ENCODE assay signal across 25 cellular contexts in genomic region chr17:77033892-77034404, GRCh38.
DNase-seq lines count a peak whose midpoint lies in the region; ATAC-seq and TF ChIP-seq lines count a peak whose summit lies in the region.
"Had no signal": no experiment of that assay in that cellular context is flagged by ENCODE, and none has a peak within 500 bp of the region (broad histone marks: within the 10 kb centered on the region; RNA-seq: fewer than 3 reads in every experiment).

No MANE protein-coding gene starts in this region.

- H4K8ac ChIP-seq in neuronal stem cell (ENCODE audit: low read depth, low read length) = no peak overlapping the region

- no peak overlapping the region for H3K4ac ChIP-seq in neuronal stem cell (ENCODE audit: low read length)

- H3K79me1 ChIP-seq in neuronal stem cell (ENCODE audit: low read depth, low read length) = no peaks in the 10 kb centered on the region

- H3K4me3 Mint-ChIP-seq in T-helper 2 cell treated with Interferon-gamma antibody and Interleukin-4, amounts not matched to agents 5 μg/mL and 100 μg/mL, for 36 hours = no peak overlapping the region
- H3K4me3 Mint-ChIP-seq: B cell, IgD-negative memory B cell had no signal

- H2BK120ac ChIP-seq in neuronal stem cell (ENCODE audit: low read depth, low read length) = no peak overlapping the region

- H3K4me1 ChIP-seq in HEK293 (ENCODE audit: control insufficient read depth, insufficient read depth, low read length) = no peaks in the 10 kb centered on the region
- H3K4me1 ChIP-seq in neuronal stem cell (ENCODE audit: control insufficient read depth in 2 of 2, insufficient read depth in 1 of 2, low read depth in 1 of 2, low read length in 2 of 2) = peaks cover 2 to 6% of the 10 kb centered on the region in 2 donors
- H3K4me1 ChIP-seq: HAP-1 had no signal

- H3K27ac ChIP-seq in HEK293 (ENCODE audit: extremely low read depth, low read depth, low read length) = no peak overlapping the region
- peak overlapping the region; percentile 81 for H3K27ac ChIP-seq in angular gyrus (ENCODE audit: low read depth, low read length)
- no peak overlapping the region for H3K27ac ChIP-seq in neuronal stem cell (replicated peaks; ENCODE audit: low read length)
- H3K27ac ChIP-seq: 22Rv1, HL-60, KMS-11, SK-N-MC had no signal

- H2BK5ac ChIP-seq in neuronal stem cell (ENCODE audit: low read length) = no peak overlapping the region

- no peak for ATAC-seq in GM19397 (IDR thresholded peaks at IDR 0.05; ENCODE audit: unreplicated experiment)

- no peaks in the 10 kb centered on the region for H3K36me3 Mint-ChIP-seq in T-helper 2 cell treated with Interferon-gamma antibody and Interleukin-4, amounts not matched to agents 5 μg/mL and 100 μg/mL, for 36 hours (ENCODE audit: low read depth)
- H3K36me3 Mint-ChIP-seq: IgD-negative memory B cell had no signal

- no peak overlapping the region for H2BK15ac ChIP-seq in neuronal stem cell (ENCODE audit: low read length)

- H3K36me3 ChIP-seq in HEK293 (ENCODE audit: control insufficient read depth in 2 of 2, insufficient read depth in 1 of 2, low read length in 2 of 2) = no peaks in the 10 kb centered on the region
- no peaks in the 10 kb centered on the region for H3K36me3 ChIP-seq in neuronal stem cell (replicated peaks in 1 of 2; ENCODE audit: control insufficient read depth in 2 of 2, insufficient read depth in 2 of 2, low read length in 2 of 2)
- H3K36me3 ChIP-seq: HAP-1 had no signal

- peaks cover 23% of the 10 kb centered on the region for H3K27me3 Mint-ChIP-seq in T-helper 2 cell treated with Interferon-gamma antibody and Interleukin-4, amounts not matched to agents 5 μg/mL and 100 μg/mL, for 36 hours (ENCODE audit: low read depth)

- no peak overlapping the region for H3K23ac ChIP-seq in neuronal stem cell (ENCODE audit: low read depth, low read length, poor library complexity)

- no peak overlapping the region for H2BK12ac ChIP-seq in neuronal stem cell (ENCODE audit: low read length)

- TF ChIP-seq CTCF in HEK293 (tag by site-specific recombination; IDR thresholded peaks at IDR 0.05) = no peak
- no peak for TF ChIP-seq CTCF in lower leg skin (IDR thresholded peaks at IDR 0.05)

- no peak overlapping the region for H3K9ac ChIP-seq in neuronal stem cell (ENCODE audit: low read depth, low read length, poor library complexity)
- H3K9ac ChIP-seq: KMS-11 had no signal

- intact Hi-C loops in lower leg skin (cut with DNase I; ENCODE audit: low total_unique reads) = no loop called here

- no peak overlapping the region for H3K27ac Mint-ChIP-seq in T-helper 2 cell treated with Interferon-gamma antibody and Interleukin-4, amounts not matched to agents 5 μg/mL and 100 μg/mL, for 36 hours
- H3K27ac Mint-ChIP-seq: B cell, IgD-negative memory B cell had no signal

- DNase-seq in NCI-H2171 treated with DMSO at 0.1 percent for 48 hours (lab: John Stamatoyannopoulos, UW) (peak; percentile 21), NCI-H2171 (lab: John Stamatoyannopoulos, UW) (no peak), neuronal stem cell (ENCODE audit: low spot score) (no peak), lower leg skin (ENCODE audit: low spot score in 2 of 2) (no peak)
- DNase-seq in T-helper 2 cell treated with Interferon-gamma antibody and Interleukin-4, amounts not matched to agents 5 μg/mL and 100 μg/mL, for 36 hours (ENCODE audit: low spot score) = no peak
- DNase-seq: Calu3, DMS153, DND-41, GOT3, MM.1S, NCI-H1417 treated with DMSO at 0.1 percent for 48 hours, NCI-H1694 treated with DMSO at 0.1 percent for 48 hours, NCI-H2081, NCI-H526 treated with DMSO at 0.1 percent for 48 hours, SIG-M5 had no signal

- no peak overlapping the region for H3K14ac ChIP-seq in neuronal stem cell (ENCODE audit: low read length)

- no peak overlapping the region for H4K91ac ChIP-seq in neuronal stem cell (ENCODE audit: low read depth, low read length, poor library complexity)

- H3K18ac ChIP-seq in neuronal stem cell (ENCODE audit: low read length) = peak overlapping the region; percentile 13

- no peak for TF ChIP-seq POLR2A in lower leg skin (IDR thresholded peaks at IDR 0.05)

- CTCF ChIA-PET in HEK293 (lab: Yijun Ruan, JAX) = interaction anchor here (0.6 to 4.4 kb wide), 7 partner anchors 21 to 225 kb away, joined by 3 to 24 read pairs (median 3); partner anchors contain the start of gene MGAT5B

- H3K9me3 ChIP-seq in HEK293 (ENCODE audit: control insufficient read depth, insufficient read depth, low read depth, low read length) = no peaks in the 10 kb centered on the region
- peaks cover 0 to 5% of the 10 kb centered on the region in 2 donors for H3K9me3 ChIP-seq in neuronal stem cell (replicated peaks in 1 of 2; ENCODE audit: control insufficient read depth in 2 of 2, insufficient read depth in 1 of 2, low read depth in 1 of 2, low read length in 2 of 2)

- H2AK5ac ChIP-seq in neuronal stem cell (ENCODE audit: low read depth, low read length) = peak overlapping the region; percentile 40

- H3K4me3 ChIP-seq in HEK293 (ENCODE audit: low read depth, low read length) (no peak overlapping the region), neuronal stem cell (ENCODE audit: low read length in 2 of 2) (no peak overlapping the region), lower leg skin (ENCODE audit: low read depth, poor library complexity, severe bottlenecking) (no peak overlapping the region)
- H3K4me3 ChIP-seq: HAP-1, SK-N-MC had no signal

- no peak overlapping the region for H3K4me2 ChIP-seq in neuronal stem cell (ENCODE audit: insufficient read depth, low read length, poor library complexity, severe bottlenecking)
- H3K4me2 ChIP-seq: KMS-11 had no signal

- no CpG with 5 or more reads among the region's 13 CpGs for WGBS in neuronal stem cell (ENCODE audit: extremely low coverage in 2 of 2, insufficient read length in 2 of 2, insufficient replicate concordance in 1 of 2), 2 donors
- 66 to 71% methylated on average over 13 of the region's 13 CpGs for whole genome bisulfite sequencing in lower leg skin, 2 donors

- H3K27me3 ChIP-seq in neuronal stem cell (ENCODE audit: control insufficient read depth in 3 of 3, insufficient read depth in 3 of 3, low read depth in 1 of 3, low read length in 3 of 3) = peaks cover 0 to 29% (median 0%) of the 10 kb centered on the region in 3 experiments

- H2AFZ ChIP-seq in neuronal stem cell (ENCODE audit: low read length) = peak overlapping the region; percentile 82

- POLR2A ChIA-PET in HEK293 (lab: Yijun Ruan, JAX) = no interaction called here

- H3K4me1 Mint-ChIP-seq in T-helper 2 cell treated with Interferon-gamma antibody and Interleukin-4, amounts not matched to agents 5 μg/mL and 100 μg/mL, for 36 hours (ENCODE audit: low read depth) = no peaks in the 10 kb centered on the region

- no peaks in the 10 kb centered on the region for H3K9me3 Mint-ChIP-seq in T-helper 2 cell treated with Interferon-gamma antibody and Interleukin-4, amounts not matched to agents 5 μg/mL and 100 μg/mL, for 36 hours

TF ChIP-seq in HEK293, 187 proteins besides CTCF, POLR2A, EP300 and RAD21:
- no peak for TF ChIP-seq ZNF18 (tag by site-specific recombination; IDR thresholded peaks at IDR 0.05)
- peak; percentile 65 for TF ChIP-seq ZFHX2 (tag by site-specific recombination; conservative IDR thresholded peaks at IDR 0.05)
- peak; percentile 83 for TF ChIP-seq EGR2 (tag by site-specific recombination; IDR thresholded peaks at IDR 0.05; ENCODE audit: low read depth)
- TF ChIP-seq ZNF843 (tag by site-specific recombination; IDR thresholded peaks at IDR 0.05) = no peak
